8 cellular contexts compared by ENCODE assay signal in the genomic region with DNA sequence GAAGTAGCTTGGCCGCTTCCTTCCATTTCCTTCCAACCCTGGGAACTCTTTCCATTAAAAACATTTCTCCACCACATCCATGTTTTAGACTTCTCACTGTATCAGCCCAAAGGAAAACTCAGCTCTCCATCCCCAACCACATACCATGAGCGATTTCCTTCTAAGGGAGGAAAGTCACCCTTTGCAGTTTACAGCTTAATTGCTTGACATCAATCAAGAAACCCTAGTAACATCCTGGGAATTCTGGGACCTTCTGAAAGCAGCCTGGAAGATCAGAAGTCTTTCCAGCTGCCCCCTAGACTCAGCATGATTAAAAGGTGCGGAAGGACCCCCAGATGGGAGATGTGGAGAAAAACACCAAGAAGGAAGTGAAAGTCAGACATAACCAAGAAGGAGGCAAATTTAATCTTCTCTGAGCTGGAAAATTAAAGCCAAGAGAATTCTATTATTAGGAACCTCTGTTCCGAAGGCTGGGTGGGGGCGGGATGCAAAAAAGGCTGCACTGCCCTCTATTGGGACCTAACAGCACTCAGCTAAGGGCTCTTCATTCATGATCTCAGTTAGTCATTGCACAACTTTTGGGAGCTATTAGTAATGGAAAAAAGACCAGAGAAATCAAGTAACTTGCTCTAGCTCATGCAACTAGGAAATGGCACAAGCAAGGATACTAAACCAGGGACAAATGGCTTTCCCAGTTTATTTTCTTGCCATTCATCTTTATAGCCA.
DNase-seq lines count a peak whose midpoint lies in the region; ATAC-seq and TF ChIP-seq lines count a peak whose summit lies in the region.

No MANE protein-coding gene starts in this region.

- H4K20me1 ChIP-seq in OCI-LY3 (ENCODE audit: insufficient read depth, low read length) = no peaks in the 10 kb centered on the region

- no peak overlapping the region for H2AFZ ChIP-seq in OCI-LY3 (ENCODE audit: low read depth, low read length)

- H3K4me3 ChIP-seq in OCI-LY3 (ENCODE audit: low read length) (no peak overlapping the region), epithelial cell of esophagus (ENCODE audit: low read length) (no peak overlapping the region)

- DNase-seq in AG09319 (ENCODE audit: extremely low read depth, low read depth) (peak; percentile 82), GM13977 (ENCODE audit: low spot score) (peak; percentile 17), epithelial cell of esophagus (ENCODE audit: low read depth) (peak; percentile 88), myocyte (ENCODE audit: low read depth) (peak; percentile 81), superior temporal gyrus (ENCODE audit: extremely low spot score) (no peak), T-helper 9 cell (no peak)

- peaks cover 8% of the 10 kb centered on the region for H3K4me1 ChIP-seq in OCI-LY3 (ENCODE audit: low read length)

- H3K27ac ChIP-seq in OCI-LY3 (ENCODE audit: low read length) = no peak overlapping the region

- TF ChIP-seq CTCF in AG09319 (IDR thresholded peaks at IDR 0.05; ENCODE audit: low read depth, low read length) (peak; percentile 79), GM13977 (IDR thresholded peaks at IDR 0.05; ENCODE audit: extremely low read depth, insufficient read depth, missing control alignments) (peak; percentile 37), OCI-LY3 (IDR thresholded peaks at IDR 0.05; ENCODE audit: low read depth, low read length) (peak; percentile 82), epithelial cell of esophagus (IDR thresholded peaks at IDR 0.05; ENCODE audit: insufficient read depth, low read depth, low read length, missing control alignments) (peak; percentile 74)

- H3K9ac ChIP-seq in OCI-LY3 (ENCODE audit: low read length) = no peak overlapping the region

- H3K4me2 ChIP-seq in OCI-LY3 (ENCODE audit: low read length) = peak overlapping the region; percentile 42

- no peaks in the 10 kb centered on the region for H3K36me3 ChIP-seq in OCI-LY3 (replicated peaks; ENCODE audit: low read depth, low read length)

- no peaks in the 10 kb centered on the region for H3K9me3 ChIP-seq in OCI-LY3 (ENCODE audit: insufficient read depth, low read length)

- in situ Hi-C loops in GM13977 (cut with MboI; ENCODE audit: low pct_unique_long_range_greater_than_20kb, low sequenced_read_pairs, unreplicated experiment) = loop anchor here (25.0 kb wide), 2 partner anchors 313 to 1288 kb away; no protein-coding TSS in a partner anchor

- no peak for ATAC-seq in HG03378 (IDR thresholded peaks at IDR 0.05; ENCODE audit: unreplicated experiment)

- peaks cover 20% of the 10 kb centered on the region for H3K27me3 ChIP-seq in OCI-LY3 (ENCODE audit: low read depth, low read length)

- H3K79me2 ChIP-seq in OCI-LY3 (ENCODE audit: low read length) = no peaks in the 10 kb centered on the region

Comparison
In these comparisons a context has a peak if more than half of its experiments do, and no peak if none do; other contexts are left out.
1. DNase-seq: peak in AG09319 (single experiment), GM13977 (single experiment), epithelial cell of esophagus (single experiment) and myocyte (single experiment); none in superior temporal gyrus (single experiment) and T-helper 9 cell (single experiment).
2. Peak in every context shown above with its lines, with median percentiles within 50 percentile points of each other: CTCF ChIP-seq.